15 cellular contexts compared by ENCODE assay signal in the genomic region with DNA sequence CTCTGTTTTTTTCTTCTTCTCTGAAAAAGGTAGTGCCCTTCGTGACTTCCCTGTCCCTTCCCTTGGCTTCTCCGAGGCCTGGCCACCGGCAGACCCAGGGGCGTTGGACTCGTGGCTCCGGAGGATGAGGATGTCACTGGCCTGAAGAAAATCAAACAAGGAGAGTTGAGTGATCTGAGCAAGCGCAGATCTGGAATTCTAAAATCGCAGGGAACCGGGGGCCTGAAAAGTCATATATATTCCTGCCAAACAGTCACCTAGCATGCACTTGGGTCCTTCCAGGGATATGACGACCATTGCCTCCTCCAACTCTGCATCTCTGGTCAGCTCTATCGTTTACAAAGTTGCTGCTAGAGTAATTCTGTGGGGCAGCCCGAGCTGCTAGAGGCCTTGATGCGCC. TPM values are rescaled to one million over a fixed set of nuclear protein-coding genes. Genes with fewer than 3 reads are reported as not detected.
DNase-seq lines count a peak whose midpoint lies in the region; ATAC-seq, FAIRE-seq and TF ChIP-seq lines count a peak whose summit lies in the region.
"Had no signal": no experiment of that assay in that cellular context is flagged by ENCODE, and none has a peak within 500 bp of the region (broad histone marks: within the 10 kb centered on the region; RNA-seq: fewer than 3 reads in every experiment).

No MANE protein-coding gene starts in this region.

- H3K27ac ChIP-seq in left ventricle myocardium inferior (replicated peaks) (peak overlapping the region; percentile 67), dorsolateral prefrontal cortex (peak overlapping the region in 57 of 59 donors; percentile 73 to 99 (median 90)), neural progenitor cell (no peak overlapping the region)
- H3K27ac ChIP-seq: SJSA1 had no signal

- H3K4me1 Mint-ChIP-seq in neural progenitor cell: peaks cover 59% of the 10 kb centered on the region

- ATAC-seq in GM19452 (IDR thresholded peaks at IDR 0.05; ENCODE audit: unreplicated experiment): no peak
- no peak for ATAC-seq in GM19395 (IDR thresholded peaks at IDR 0.05; ENCODE audit: unreplicated experiment)

- H3K9me3 ChIP-seq in left ventricle myocardium inferior (replicated peaks) (no peaks in the 10 kb centered on the region), neural progenitor cell (ENCODE audit: low read depth) (no peaks in the 10 kb centered on the region)
- H3K9me3 ChIP-seq: SJSA1 had no signal

- peak overlapping the region; percentile 88 for H3K27ac Mint-ChIP-seq in neural progenitor cell

- TF ChIP-seq CTCF in left ventricle myocardium inferior (IDR thresholded peaks at IDR 0.05; ENCODE audit: borderline replicate concordance) (no peak), dorsolateral prefrontal cortex (IDR thresholded peaks at IDR 0.05 in 54 of 56, conservative IDR thresholded peaks at IDR 0.05 in 2 of 56; ENCODE audit: low read depth in 1 of 56, partially characterized antibody in 56 of 56) (no peak), neural progenitor cell (IDR thresholded peaks at IDR 0.05) (no peak)

- H3K79me2 ChIP-seq in neural progenitor cell (ENCODE audit: low read depth): peaks cover 21% of the 10 kb centered on the region

- peaks cover 22% of the 10 kb centered on the region for H3K36me3 Mint-ChIP-seq in neural progenitor cell

- peaks cover 20% of the 10 kb centered on the region for H3F3A ChIP-seq in neural progenitor cell (ENCODE audit: low read depth)

- peaks cover 58% of the 10 kb centered on the region for H3K4me1 ChIP-seq in left ventricle myocardium inferior
- peaks cover 52% of the 10 kb centered on the region for H3K4me1 ChIP-seq in neural progenitor cell

- H2AFZ ChIP-seq in neural progenitor cell (replicated peaks): peak overlapping the region; percentile 98

- intact Hi-C loops in left ventricle myocardium inferior (cut with micrococcal nuclease): no loop called here
- intact Hi-C loops in cardiac septum (cut with DNase I): no loop called here
- intact Hi-C loops in dorsolateral prefrontal cortex (cut with DNase I): loop anchor here in 1 of 2 donors (5.0 to 10.0 kb wide), 2 partner anchors 38 to 225 kb away; a partner anchor contains a TSS

- H4K20me1 ChIP-seq in neural progenitor cell (ENCODE audit: low read depth): peaks cover 28% of the 10 kb centered on the region

- FAIRE-seq in urothelium cell line (lab: Jason Lieb, UNC): peak; percentile 96
- FAIRE-seq: GM19239, keratinocyte, TTC549 had no signal

- DNase-seq in left ventricle myocardium inferior (no peak), cardiac septum (ENCODE audit: low spot score) (no peak), dorsolateral prefrontal cortex (peak in 1 of 10 donors; percentile 8), neural progenitor cell (ENCODE audit: low spot score) (peak; percentile 34), urothelium cell line (ENCODE audit: low spot score) (no peak), GF-D8 (lab: John Stamatoyannopoulos, UW) (no peak)
- DNase-seq: NCI-H1048, NCI-H2227 treated with DMSO at 0.1 percent for 48 hours had no signal

- no peak overlapping the region for H3K9ac ChIP-seq in neural progenitor cell

- no peaks in the 10 kb centered on the region for H3K27me3 ChIP-seq in left ventricle myocardium inferior (ENCODE audit: low read depth)
- no peaks in the 10 kb centered on the region for H3K27me3 ChIP-seq in dorsolateral prefrontal cortex
- H3K27me3 ChIP-seq in neural progenitor cell: peaks cover 11% of the 10 kb centered on the region
- H3K27me3 ChIP-seq: cardiac muscle cell, SJSA1 had no signal

- peaks cover 5% of the 10 kb centered on the region for H3K27me3 Mint-ChIP-seq in neural progenitor cell (ENCODE audit: insufficient read depth, low read depth)

- H3K4me3 ChIP-seq in left ventricle myocardium inferior (no peak overlapping the region), dorsolateral prefrontal cortex (peak overlapping the region in 19 of 59 donors; percentile 27 to 93 (median 54)), neural progenitor cell (peak overlapping the region; percentile 95)
- H3K4me3 ChIP-seq: cardiac muscle cell, SJSA1 had no signal

- H3K9me3 Mint-ChIP-seq in neural progenitor cell: no peaks in the 10 kb centered on the region

- peaks cover 83% of the 10 kb centered on the region for H3K36me3 ChIP-seq in left ventricle myocardium inferior
- H3K36me3 ChIP-seq in neural progenitor cell: no peaks in the 10 kb centered on the region

- peak overlapping the region; percentile 70 for H3K4me3 Mint-ChIP-seq in neural progenitor cell

- H3K4me2 ChIP-seq in neural progenitor cell: peak overlapping the region; percentile 100

RNA-seq across cellular contexts. Expression of a gene that starts 5.2 kb away (rescaled TPM):
- total RNA-seq in left ventricle myocardium inferior (19.2 TPM), cardiac septum (45.9 TPM), dorsolateral prefrontal cortex (100 to 1,000 TPM in 119 of 120 experiments, 10 to 100 TPM in 1; 87.5 to 250 (median 176) TPM), neural progenitor cell (ENCODE audit: low replicate concordance) (25.9 and 37.3 TPM in 2 replicates)
